Comparison of ENCODE assay signal across 14 cellular contexts in genomic region chr5:74497706-74498105, GRCh38.
DNase-seq lines count a peak whose midpoint lies in the region; ATAC-seq and TF ChIP-seq lines count a peak whose summit lies in the region.
"Had no signal": no experiment of that assay in that cellular context is flagged by ENCODE, and none has a peak within 500 bp of the region (broad histone marks: within the 10 kb centered on the region; RNA-seq: fewer than 3 reads in every experiment).

No MANE protein-coding gene starts in this region.

- H3F3A ChIP-seq in SK-N-SH (replicated peaks; ENCODE audit: insufficient read depth) = no peaks in the 10 kb centered on the region

- H3K9me3 ChIP-seq in SK-N-SH (no peaks in the 10 kb centered on the region), osteoblast (ENCODE audit: low read depth, low read length) (no peaks in the 10 kb centered on the region)
- H3K9me3 ChIP-seq: BLaER1 treated with 17β-estradiol and CSF1 and Interleukin-3, amounts not matched to agents 10 nM and 100 nM had no signal

- peaks cover 0 to 13% of the 10 kb centered on the region in 2 experiments; a peak in 2 of 4 replicates for H3K4me1 ChIP-seq in SK-N-SH (ENCODE audit: control insufficient read depth in 1 of 2, insufficient read depth in 2 of 2, low read depth in 1 of 2, low read length in 1 of 2)
- H3K4me1 ChIP-seq in osteoblast (ENCODE audit: insufficient read depth, low read length) = peaks cover 4% of the 10 kb centered on the region

- H3K4me2 ChIP-seq in SK-N-SH (no peak overlapping the region), osteoblast (ENCODE audit: insufficient read depth, low read length) (no peak overlapping the region)

- no peak overlapping the region for H3K9ac ChIP-seq in SK-N-SH
- H3K9ac ChIP-seq: BLaER1 treated with 17β-estradiol and CSF1 and Interleukin-3, amounts not matched to agents 10 nM and 100 nM had no signal

- TF ChIP-seq CTCF in SK-N-SH (IDR thresholded peaks at IDR 0.05) = no peak
- TF ChIP-seq CTCF in osteoblast (IDR thresholded peaks at IDR 0.05; ENCODE audit: extremely low read depth, low read depth, low read length) = no peak

- H3K27ac ChIP-seq in SK-N-SH (ENCODE audit: low read depth in 2 of 2, low read length in 1 of 2) (no peak overlapping the region), osteoblast (ENCODE audit: low read depth, low read length) (no peak overlapping the region)
- H3K27ac ChIP-seq: BLaER1 treated with 17β-estradiol and CSF1 and Interleukin-3, amounts not matched to agents 10 nM and 100 nM had no signal

- no peak for ATAC-seq in SK-N-SH treated with all-trans-retinoic acid at 6 μM for 48 hours
- ATAC-seq: HepG2 had no signal

- DNase-seq in SK-N-SH (no peak), RKO (ENCODE audit: low spot score) (peak; percentile 37), dermis blood vessel endothelial cell (peak; percentile 19), osteoblast (ENCODE audit: insufficient read length, low spot score, missing footprints) (no peak), globus pallidus (ENCODE audit: low spot score) (no peak), SIG-M5 (lab: John Stamatoyannopoulos, UW) (no peak)
- no peak for DNase-seq in activated effector memory CD4-positive, alpha-beta T cell treated with anti-CD3 and anti-CD28 coated beads, Interleukin-2, amount 50 U/mL, for 16 hours
- DNase-seq: DMS 273 treated with DMSO at 0.1 percent for 48 hours, NCI-H1105 treated with DMSO at 0.1 percent for 48 hours, NCI-H187 treated with DMSO at 0.1 percent for 48 hours, NCI-H510A had no signal

- H2AFZ ChIP-seq in SK-N-SH (ENCODE audit: low read depth) (0 out of 2 replicates have a peak overlapping the region, but pooled peaks have one; percentile 44), osteoblast (ENCODE audit: low read length) (peak overlapping the region; percentile 73)

- H3K79me2 ChIP-seq in SK-N-SH (ENCODE audit: insufficient read depth) = no peaks in the 10 kb centered on the region
- no peaks in the 10 kb centered on the region for H3K79me2 ChIP-seq in osteoblast (ENCODE audit: insufficient read depth, low read length)

- POLR2A ChIA-PET in SK-N-SH (lab: Yijun Ruan, JAX) = no interaction called here

- H3K27me3 ChIP-seq in SK-N-SH (ENCODE audit: insufficient read depth) = no peaks in the 10 kb centered on the region
- H3K27me3 ChIP-seq in osteoblast (ENCODE audit: insufficient read depth, low read length) = no peaks in the 10 kb centered on the region
- H3K27me3 ChIP-seq: BLaER1 treated with 17β-estradiol and CSF1 and Interleukin-3, amounts not matched to agents 10 nM and 100 nM had no signal

- no peak for TF ChIP-seq RAD21 in SK-N-SH (IDR thresholded peaks at IDR 0.05; ENCODE audit: low read length)

- H4K20me1 ChIP-seq in SK-N-SH (ENCODE audit: insufficient read depth) = no peaks in the 10 kb centered on the region
- no peaks in the 10 kb centered on the region for H4K20me1 ChIP-seq in osteoblast (ENCODE audit: insufficient read depth, low read length)
- H4K20me1 ChIP-seq: BLaER1 treated with 17β-estradiol and CSF1 and Interleukin-3, amounts not matched to agents 10 nM and 100 nM had no signal

- no peak overlapping the region for H3K4me3 ChIP-seq in SK-N-SH (ENCODE audit: low read depth in 2 of 2, low read length in 1 of 2)
- H3K4me3 ChIP-seq in osteoblast (ENCODE audit: insufficient read depth, low read length) = no peak overlapping the region
- H3K4me3 ChIP-seq: BLaER1 treated with 17β-estradiol and CSF1 and Interleukin-3, amounts not matched to agents 10 nM and 100 nM had no signal

- TF ChIP-seq EP300 in SK-N-SH (IDR thresholded peaks at IDR 0.05; ENCODE audit: borderline replicate concordance in 1 of 2, low read depth in 1 of 2, low read length in 1 of 2) = no peak

- no peaks in the 10 kb centered on the region for H3K9me2 ChIP-seq in SK-N-SH

- WGBS in SK-N-SH (ENCODE audit: low lambda C conversion rate) = 76% methylated on average over 4 of the region's 4 CpGs

- H3K36me3 ChIP-seq in SK-N-SH (replicated peaks in 1 of 2; ENCODE audit: control insufficient read depth in 1 of 2, insufficient read depth in 2 of 2, low read length in 1 of 2) (no peaks in the 10 kb centered on the region), osteoblast (ENCODE audit: insufficient read depth, low read length) (no peaks in the 10 kb centered on the region)
- H3K36me3 ChIP-seq: BLaER1 treated with 17β-estradiol and CSF1 and Interleukin-3, amounts not matched to agents 10 nM and 100 nM had no signal

- CTCF ChIA-PET in SK-N-SH (lab: Yijun Ruan, JAX) = interaction anchor here (1.0 kb wide), 1 partner anchor 144 kb away, joined by 4 read pairs; no protein-coding TSS in a partner anchor

TF ChIP-seq in SK-N-SH, 30 proteins besides CTCF, POLR2A, EP300 and RAD21:
- TF ChIP-seq CHD2 (IDR thresholded peaks at IDR 0.05; ENCODE audit: low read length, partially characterized antibody) (no peak), SMC3 (IDR thresholded peaks at IDR 0.05; ENCODE audit: low read depth, low read length) (no peak), MEF2A (IDR thresholded peaks at IDR 0.05; ENCODE audit: borderline replicate concordance, low read depth) (no peak), YY1 (IDR thresholded peaks at IDR 0.05; ENCODE audit: low read depth) (no peak)
TF ChIP-seq in SK-N-SH: peak in this region for 0.

TF ChIP-seq in SK-N-SH treated with all-trans-retinoic acid at 6 μM for 48 hours, 23 proteins besides CTCF, POLR2A, EP300 and RAD21:
- no peak for TF ChIP-seq CSDC2 (CRISPR knock-in tag; IDR thresholded peaks at IDR 0.05)
- TF ChIP-seq ZNF565 (CRISPR knock-in tag; conservative IDR thresholded peaks at IDR 0.05; ENCODE audit: low read depth) = no peak
- TF ChIP-seq GLIS3 (CRISPR knock-in tag; IDR thresholded peaks at IDR 0.05) = no peak
- no peak for TF ChIP-seq PATZ1 (CRISPR knock-in tag; IDR thresholded peaks at IDR 0.05; ENCODE audit: borderline replicate concordance)
- no peak for TF ChIP-seq ZNF8 (CRISPR knock-in tag; IDR thresholded peaks at IDR 0.05)
- TF ChIP-seq ZC3H10 (CRISPR knock-in tag; IDR thresholded peaks at IDR 0.05) = no peak
- TF ChIP-seq CSRNP3 (CRISPR knock-in tag; IDR thresholded peaks at IDR 0.05) = no peak

Comparison
In these comparisons a context has a peak if more than half of its experiments do, and no peak if none do; other contexts are left out.
1. DNase-seq: peak in RKO (single experiment) and dermis blood vessel endothelial cell (single experiment); none in SK-N-SH (single experiment), osteoblast (single experiment), activated effector memory CD4-positive, alpha-beta T cell treated with anti-CD3 and anti-CD28 coated beads, Interleukin-2, amount 50 U/mL, for 16 hours (single experiment), globus pallidus (single experiment) and SIG-M5 (single experiment).